In genomic region chr15:25862469-25863066, GRCh38 we compare ENCODE assay signal across 8 cellular contexts. TPM values are rescaled to one million over a fixed set of nuclear protein-coding genes. Genes with fewer than 3 reads are reported as not detected.
DNase-seq lines count a peak whose midpoint lies in the region; ATAC-seq, FAIRE-seq and TF ChIP-seq lines count a peak whose summit lies in the region.

No MANE protein-coding gene starts in this region.

- CTCF ChIA-PET in RWPE1 (lab: Yijun Ruan, JAX) = no interaction called here
- CTCF ChIA-PET in HepG2 (lab: Yijun Ruan, JAX; ENCODE audit: low intra/inter-chr PET ratio, low total read pairs) = no interaction called here

- no peaks in the 10 kb centered on the region for H3K9me3 ChIP-seq in HepG2 (ENCODE audit: low read length)

- peak overlapping the region; percentile 59 for H2AFZ ChIP-seq in ACC112 (ENCODE audit: low read length, unreplicated experiment)
- no peak overlapping the region for H2AFZ ChIP-seq in HepG2 (ENCODE audit: low read length)

- intact Hi-C loops in HepG2 (cut with micrococcal nuclease; ENCODE audit: unreplicated experiment) = no loop called here

- H3K27me3 Mint-ChIP-seq in stimulated activated naive B cell treated with anti-CD40 and anti-IgM and Interleukin-4, amounts not matched to agents 10 μg/mL and 1 μg/mL and 100 μg/mL, for 72 hours = peaks cover 63 to 78% of the 10 kb centered on the region in 2 donors

- H3K4me2 ChIP-seq in HepG2 (ENCODE audit: low read depth, low read length) = peak overlapping the region; percentile 36; the same call in 1 of the 2 replicates

- peaks cover 58% of the 10 kb centered on the region for H3K79me2 ChIP-seq in ACC112 (ENCODE audit: control insufficient read depth, insufficient read depth, low read length, unreplicated experiment)
- peaks cover 4% of the 10 kb centered on the region for H3K79me2 ChIP-seq in HepG2 (ENCODE audit: insufficient read depth, low read length)

- POLR2A ChIA-PET in RWPE1 (lab: Yijun Ruan, JAX; ENCODE audit: low non-redundant PET) = no interaction called here
- POLR2A ChIA-PET in HepG2 (lab: Yijun Ruan, JAX) = no interaction called here

- no peaks in the 10 kb centered on the region for H3K9me3 Mint-ChIP-seq in stimulated activated naive B cell treated with anti-CD40 and anti-IgM and Interleukin-4, amounts not matched to agents 10 μg/mL and 1 μg/mL and 100 μg/mL, for 72 hours

- no peaks in the 10 kb centered on the region for H4K20me1 ChIP-seq in HepG2 (ENCODE audit: insufficient read depth, low read length)

- no peak overlapping the region for H3K27ac Mint-ChIP-seq in stimulated activated naive B cell treated with anti-CD40 and anti-IgM and Interleukin-4, amounts not matched to agents 10 μg/mL and 1 μg/mL and 100 μg/mL, for 72 hours

- H3K36me3 ChIP-seq in ACC112 (ENCODE audit: insufficient read depth, low read length) (peaks cover 4% of the 10 kb centered on the region; the same call in 1 of the 2 replicates), brain microvascular endothelial cell (replicated peaks) (no peaks in the 10 kb centered on the region), HepG2 (replicated peaks in 1 of 2; ENCODE audit: control insufficient read depth in 1 of 2, insufficient read depth in 2 of 2, low read length in 2 of 2) (no peaks in the 10 kb centered on the region)

- TF ChIP-seq EP300 in HepG2 (IDR thresholded peaks at IDR 0.05; ENCODE audit: low read depth in 2 of 2, low read length in 2 of 2) (no peak), HepG2 (CRISPR knock-in tag; IDR thresholded peaks at IDR 0.05; ENCODE audit: borderline replicate concordance) (no peak)

- H3K27ac ChIP-seq in ACC112 (ENCODE audit: low read depth, low read length) (no peak overlapping the region; the same call in 1 of the 2 replicates), RWPE1 (peak overlapping the region; percentile 60), brain microvascular endothelial cell (no peak overlapping the region), HepG2 (ENCODE audit: extremely low read length, insufficient read depth, low read length) (no peak overlapping the region)

- H3K4me1 Mint-ChIP-seq in stimulated activated naive B cell treated with anti-CD40 and anti-IgM and Interleukin-4, amounts not matched to agents 10 μg/mL and 1 μg/mL and 100 μg/mL, for 72 hours = peaks cover 22 to 35% of the 10 kb centered on the region in 2 donors

- H3K9ac ChIP-seq in HepG2 (ENCODE audit: insufficient read depth, low read depth, low read length) = peak overlapping the region; percentile 43; the same call in 1 of the 2 replicates

- no peak for TF ChIP-seq POLR2A in HepG2 (IDR thresholded peaks at IDR 0.05; ENCODE audit: insufficient read depth in 1 of 2, low read depth in 2 of 2, low read length in 2 of 2)

- no peaks in the 10 kb centered on the region for H3K36me3 Mint-ChIP-seq in stimulated activated naive B cell treated with anti-CD40 and anti-IgM and Interleukin-4, amounts not matched to agents 10 μg/mL and 1 μg/mL and 100 μg/mL, for 72 hours

- H3K4me3 Mint-ChIP-seq in stimulated activated naive B cell treated with anti-CD40 and anti-IgM and Interleukin-4, amounts not matched to agents 10 μg/mL and 1 μg/mL and 100 μg/mL, for 72 hours = peak overlapping the region; percentile 76 to 80

- in situ Hi-C loops in brain microvascular endothelial cell (cut with HindIII; ENCODE audit: low pct_ligation_motif_present, low sequenced_read_pairs) = no loop called here
- in situ Hi-C loops in HepG2 (cut with HindIII; ENCODE audit: extremely low pct_ligation_motif_present, low pct_unique_long_range_greater_than_20kb) = no loop called here

- ATAC-seq in HepG2 (peak; percentile 44), GM18861 (IDR thresholded peaks at IDR 0.05; ENCODE audit: unreplicated experiment) (no peak)
- ATAC-seq in stimulated activated naive B cell treated with anti-CD40 and anti-IgM and Interleukin-4, amounts not matched to agents 10 μg/mL and 1 μg/mL and 100 μg/mL, for 72 hours (replicated peaks) = peak; percentile 35 to 38

- H3K4me3 ChIP-seq in ACC112 (ENCODE audit: low read depth, low read length) = peak overlapping the region; percentile 99
- H3K4me3 ChIP-seq in brain microvascular endothelial cell (ENCODE audit: low read depth, low read length) = peak overlapping the region; percentile 57
- peak overlapping the region; percentile 12 to 64 (median 41); a peak in 3 of 6 replicates for H3K4me3 ChIP-seq in HepG2 (replicated peaks in 1 of 3; ENCODE audit: insufficient read depth in 1 of 3, low read depth in 2 of 3, low read length in 3 of 3)

- TF ChIP-seq RAD21 in HepG2 (CRISPR knock-in tag; IDR thresholded peaks at IDR 0.05) = no peak

- DNase-seq in RWPE1 (ENCODE audit: low spot score) (no peak), brain microvascular endothelial cell (no peak), HepG2 (ENCODE audit: low spot score) (no peak), globus pallidus (ENCODE audit: low spot score) (no peak), GOT3 (lab: John Stamatoyannopoulos, UW) (no peak)
- DNase-seq in stimulated activated naive B cell treated with anti-CD40 and anti-IgM and Interleukin-4, amounts not matched to agents 10 μg/mL and 1 μg/mL and 100 μg/mL, for 72 hours = no peak

- no peaks in the 10 kb centered on the region for H3K27me3 ChIP-seq in ACC112 (ENCODE audit: insufficient read depth, low read length)
- no peaks in the 10 kb centered on the region for H3K27me3 ChIP-seq in brain microvascular endothelial cell (replicated peaks)
- H3K27me3 ChIP-seq in HepG2 (ENCODE audit: control insufficient read depth in 1 of 2, insufficient read depth in 2 of 2, low read length in 2 of 2) = peaks cover 0 to 23% of the 10 kb centered on the region in 2 experiments; a peak in 3 of 5 replicates

- H3K4me1 ChIP-seq in ACC112 (ENCODE audit: control insufficient read depth, insufficient read depth, low read length, unreplicated experiment) (peaks cover 25% of the 10 kb centered on the region), HepG2 (ENCODE audit: insufficient read depth, low read length) (0 out of 2 replicates have a peak, but pooled peaks cover 5% of the 10 kb centered on the region)

- WGBS in HepG2 (ENCODE audit: low lambda C conversion rate) = no CpG with 5 or more reads among the region's 62 CpGs

- no peak for TF ChIP-seq CTCF in RWPE1 (conservative IDR thresholded peaks at IDR 0.05; ENCODE audit: low read depth)
- no peak for TF ChIP-seq CTCF in brain microvascular endothelial cell (IDR thresholded peaks at IDR 0.05; ENCODE audit: low read depth, low read length, missing control alignments)
- TF ChIP-seq CTCF in HepG2 (CRISPR knock-in tag; IDR thresholded peaks at IDR 0.05) = no peak

- BruUV-seq in HepG2 (replicated peaks; lab: Mats Ljungman, UMichigan) = no TSS peak

- no peak for FAIRE-seq in HepG2 (lab: Jason Lieb, UNC)

TF ChIP-seq in HepG2, 621 proteins besides CTCF, POLR2A, EP300 and RAD21 (continues in another document):
- TF ChIP-seq ZNF605 (CRISPR knock-in tag; IDR thresholded peaks at IDR 0.05) (no peak), ZNF652 (CRISPR knock-in tag; IDR thresholded peaks at IDR 0.05; ENCODE audit: borderline replicate concordance, low read depth) (no peak), ZNF772 (CRISPR knock-in tag; IDR thresholded peaks at IDR 0.05) (no peak), GTF3A (CRISPR knock-in tag; conservative IDR thresholded peaks at IDR 0.05) (no peak), SYNCRIP (IDR thresholded peaks at IDR 0.05; ENCODE audit: insufficient read depth, low read depth, low read length) (no peak), POLR2AphosphoS2 (IDR thresholded peaks at IDR 0.05; ENCODE audit: low read depth, low read length) (no peak), UBTF (CRISPR knock-in tag; IDR thresholded peaks at IDR 0.05) (0 out of 2 replicates have a peak, but pooled peaks have one; percentile 48)

RNA-seq across cellular contexts. Expression of gene ATP10A, which starts 0.6 kb away (rescaled TPM):
- total RNA-seq in HepG2 (2016; rRNA removed; fragmentation: Illumina TruSeq; extraction: Trizol) = 0.36 and 0.58 TPM in 2 replicates
- total RNA-seq in HepG2 (2016; cell fraction: cytosol; rRNA removed; fragmentation: Illumina TruSeq; extraction: Trizol; ENCODE audit: low read depth) = 0.10 and 0.18 TPM in 2 replicates
- 0.31 and 0.87 TPM in 2 replicates for total RNA-seq in HepG2 (2016; cell fraction: insoluble cytoplasmic fraction; rRNA removed; fragmentation: Illumina TruSeq; extraction: Trizol)
- total RNA-seq in HepG2 (2016; cell fraction: membrane; rRNA removed; fragmentation: Illumina TruSeq; extraction: Trizol) = 0.22 and 0.24 TPM in 2 replicates
- 0.50 and 0.65 TPM in 2 replicates for total RNA-seq in HepG2 (2016; cell fraction: nucleus; rRNA removed; fragmentation: Illumina TruSeq; extraction: Trizol)
- 3.3 and 4.2 TPM in 2 replicates for polyA plus RNA-seq in HepG2 (2011; rRNA removed)
- polyA plus RNA-seq in HepG2 (2011; cell fraction: cytosol; rRNA removed) = 1.8 and 3.2 TPM in 2 replicates
- 6.5 and 9.3 TPM in 2 replicates for polyA plus RNA-seq in HepG2 (2011; cell fraction: nucleus; rRNA removed)
- 2.9 and 4.6 TPM in 2 replicates for polyA plus RNA-seq in HepG2 (2012)
- polyA plus RNA-seq in HepG2 (2016; cell fraction: cytosol; fragmentation: Illumina TruSeq; extraction: Trizol; ENCODE audit: low read depth) = 0.03 and 0.19 TPM in 2 replicates
- 0.15 and 0.17 TPM in 2 replicates for polyA plus RNA-seq in HepG2 (2016; cell fraction: insoluble cytoplasmic fraction; fragmentation: Illumina TruSeq; extraction: Trizol; ENCODE audit: low read depth)
- polyA plus RNA-seq in HepG2 (2016; cell fraction: membrane; fragmentation: Illumina TruSeq; extraction: Trizol; ENCODE audit: low read depth) = 0.16 and 0.19 TPM in 2 replicates
- 0.79 and 1.4 TPM in 2 replicates for polyA plus RNA-seq in HepG2 (2016; cell fraction: nucleus; fragmentation: Illumina TruSeq; extraction: Trizol; ENCODE audit: insufficient read depth, low read depth)
- polyA minus RNA-seq in HepG2 (2011; rRNA and poly(A)+ RNA removed; ENCODE audit: low replicate concordance) = 7.3 TPM in 1 of 2 replicates, not detected in the other
- polyA minus RNA-seq in HepG2 (2011; cell fraction: cytosol; rRNA and poly(A)+ RNA removed) = 1.4 and 2.0 TPM in 2 replicates
- polyA minus RNA-seq in HepG2 (2011; cell fraction: nucleus; rRNA and poly(A)+ RNA removed) = 6.1 and 13.8 TPM in 2 replicates

Comparison
In these comparisons a context has a peak if more than half of its experiments do, and no peak if none do; other contexts are left out.
1. H3K4me3 ChIP-seq: peak in every context shown above with its lines; median percentile 99 in ACC112; 57 in brain microvascular endothelial cell; 41 in HepG2.